ENCODE assay signal across 8 cellular contexts in genomic region chr15:80776420-80777045, GRCh38. TPM values are rescaled to one million over a fixed set of nuclear protein-coding genes. Genes with fewer than 3 reads are reported as not detected.
A peak's percentile ranks its signal among the peaks of the same experiment; 100 is the strongest.
DNase-seq lines count a peak whose midpoint lies in the region; ATAC-seq, FAIRE-seq and TF ChIP-seq lines count a peak whose summit lies in the region.

No MANE protein-coding gene starts in this region.

- FAIRE-seq in HTR-8/SVneo (lab: Jason Lieb, UNC) = no peak

- no peak overlapping the region for H3K27ac ChIP-seq in CD8-positive, alpha-beta memory T cell (ENCODE audit: low read depth, low read length)
- H3K27ac ChIP-seq in RWPE1 (peak overlapping the region; percentile 68), osteoblast (ENCODE audit: low read depth, low read length) (peak overlapping the region; percentile 86), tibial artery (no peak overlapping the region)

- CTCF ChIA-PET in CD8-positive, alpha-beta memory T cell (lab: Charles Lee) = interaction anchor here (0.6 to 7.0 kb wide), 18 partner anchors 9 to 331 kb away, joined by 3 to 51 read pairs (median 4); partner anchors contain the start of gene ABHD17C
- CTCF ChIA-PET in RWPE1 (lab: Yijun Ruan, JAX) = interaction anchor here (0.7 to 3.4 kb wide), 5 partner anchors 9 to 209 kb away, joined by 3 to 26 read pairs (median 5); partner anchors contain the start of gene ABHD17C

- ATAC-seq in GM19455 (IDR thresholded peaks at IDR 0.05; ENCODE audit: unreplicated experiment) = no peak

- no peaks in the 10 kb centered on the region for H3K4me1 ChIP-seq in CD8-positive, alpha-beta memory T cell (ENCODE audit: insufficient read depth, low read length)
- H3K4me1 ChIP-seq in osteoblast (ENCODE audit: insufficient read depth, low read length) (peaks cover 35% of the 10 kb centered on the region), tibial artery (peaks cover 0 to 34% (median 23%) of the 10 kb centered on the region in 4 donors)

- H4K20me1 ChIP-seq in osteoblast (ENCODE audit: insufficient read depth, low read length) = peaks cover 21% of the 10 kb centered on the region

- no peaks in the 10 kb centered on the region for H3K36me3 Mint-ChIP-seq in CD8-positive, alpha-beta memory T cell

- DNase-seq in CD8-positive, alpha-beta memory T cell = peak; percentile 25 to 67 (median 47)
- peak; percentile 66 for DNase-seq in HTR-8/SVneo (ENCODE audit: insufficient read length, low spot score)
- DNase-seq in RWPE1 (ENCODE audit: low spot score) = no peak
- peak; percentile 33 for DNase-seq in activated T-helper 9 cell treated with anti-CD3 and anti-CD28 coated beads, Interleukin-2, amount 50 U/mL, for 16 hours (ENCODE audit: low read depth)
- DNase-seq in foreskin melanocyte = peak; percentile 58
- DNase-seq in osteoblast (ENCODE audit: insufficient read length, low spot score, missing footprints) = peak; percentile 89
- DNase-seq in tibial artery = peak; percentile 58 to 76

- peak overlapping the region; percentile 78 for H2AFZ ChIP-seq in osteoblast (ENCODE audit: low read length)

- H3K4me2 ChIP-seq in osteoblast (ENCODE audit: insufficient read depth, low read length) = peak overlapping the region; percentile 64

- H3K27me3 ChIP-seq in CD8-positive, alpha-beta memory T cell (ENCODE audit: insufficient read depth, low read length, poor library complexity, severe bottlenecking) = peaks cover 24% of the 10 kb centered on the region
- H3K27me3 ChIP-seq in osteoblast (ENCODE audit: insufficient read depth, low read length) = no peaks in the 10 kb centered on the region
- H3K27me3 ChIP-seq in tibial artery = peaks cover 0 to 40% of the 10 kb centered on the region in 2 donors

- H3K9me3 ChIP-seq in CD8-positive, alpha-beta memory T cell (ENCODE audit: low read length) = no peaks in the 10 kb centered on the region
- H3K9me3 ChIP-seq in osteoblast (ENCODE audit: low read depth, low read length) (no peaks in the 10 kb centered on the region), tibial artery (no peaks in the 10 kb centered on the region)

- H3K27ac Mint-ChIP-seq in CD8-positive, alpha-beta memory T cell = no peak overlapping the region

- no peak overlapping the region for H3K4me3 ChIP-seq in CD8-positive, alpha-beta memory T cell (ENCODE audit: low read length)
- H3K4me3 ChIP-seq in osteoblast (ENCODE audit: insufficient read depth, low read length) = peak overlapping the region; percentile 36
- no peak overlapping the region for H3K4me3 ChIP-seq in tibial artery

- peaks cover 3 to 9% (median 9%) of the 10 kb centered on the region in 3 donors for H3K4me1 Mint-ChIP-seq in CD8-positive, alpha-beta memory T cell

- TF ChIP-seq CTCF in RWPE1 (conservative IDR thresholded peaks at IDR 0.05; ENCODE audit: low read depth) (peak; percentile 36; the same call in 1 of the 2 replicates), osteoblast (IDR thresholded peaks at IDR 0.05; ENCODE audit: extremely low read depth, low read depth, low read length) (peak; percentile 90), tibial artery (IDR thresholded peaks at IDR 0.05) (peak; percentile 71 to 75)

- H3K36me3 ChIP-seq in CD8-positive, alpha-beta memory T cell (ENCODE audit: insufficient read depth, low read length) = no peaks in the 10 kb centered on the region
- H3K36me3 ChIP-seq in osteoblast (ENCODE audit: insufficient read depth, low read length) (peaks cover 17% of the 10 kb centered on the region), tibial artery (no peaks in the 10 kb centered on the region)

- H3K4me3 Mint-ChIP-seq in CD8-positive, alpha-beta memory T cell = no peak overlapping the region

- H3K27me3 Mint-ChIP-seq in CD8-positive, alpha-beta memory T cell = peaks cover 35 to 38% of the 10 kb centered on the region in 2 donors

- peaks cover 19% of the 10 kb centered on the region for H3K79me2 ChIP-seq in osteoblast (ENCODE audit: insufficient read depth, low read length)

- no peaks in the 10 kb centered on the region for H3K9me3 Mint-ChIP-seq in CD8-positive, alpha-beta memory T cell

- intact Hi-C loops in tibial artery (cut with DNase I; ENCODE audit: low total_unique reads) = loop anchor here (1.0 to 5.0 kb wide), 4 partner anchors 79 to 209 kb away; partner anchors contain the start of gene ABHD17C

- POLR2A ChIA-PET in CD8-positive, alpha-beta memory T cell (lab: Charles Lee) = no interaction called here
- POLR2A ChIA-PET in RWPE1 (lab: Yijun Ruan, JAX; ENCODE audit: low non-redundant PET) = no interaction called here

RNA-seq across cellular contexts. Expression of gene CEMIP, which starts 2.6 kb away (rescaled TPM):
- total RNA-seq in CD8-positive, alpha-beta memory T cell = not detected
- not detected for polyA plus RNA-seq in CD8-positive, alpha-beta memory T cell
- total RNA-seq in osteoblast = 579 and 687 TPM in 2 replicates

Comparison
In these comparisons a context has a peak if more than half of its experiments do, and no peak if none do; other contexts are left out.
1. H3K27ac ChIP-seq: peak in RWPE1 (single experiment) and osteoblast (single experiment); none in CD8-positive, alpha-beta memory T cell (single experiment) and tibial artery (0 of 2).
2. CTCF ChIP-seq: peak in every context shown above with its lines; median percentile 90 in osteoblast; 73 in tibial artery; 36 in RWPE1.
3. RNA of gene CEMIP, which starts 2.6 kb away (total RNA-seq): 579 to 687 TPM in osteoblast; not detected in CD8-positive, alpha-beta memory T cell; every median in the first group is over 100 times any median in the second.